11 cellular contexts compared by ENCODE assay signal in the genomic region with DNA sequence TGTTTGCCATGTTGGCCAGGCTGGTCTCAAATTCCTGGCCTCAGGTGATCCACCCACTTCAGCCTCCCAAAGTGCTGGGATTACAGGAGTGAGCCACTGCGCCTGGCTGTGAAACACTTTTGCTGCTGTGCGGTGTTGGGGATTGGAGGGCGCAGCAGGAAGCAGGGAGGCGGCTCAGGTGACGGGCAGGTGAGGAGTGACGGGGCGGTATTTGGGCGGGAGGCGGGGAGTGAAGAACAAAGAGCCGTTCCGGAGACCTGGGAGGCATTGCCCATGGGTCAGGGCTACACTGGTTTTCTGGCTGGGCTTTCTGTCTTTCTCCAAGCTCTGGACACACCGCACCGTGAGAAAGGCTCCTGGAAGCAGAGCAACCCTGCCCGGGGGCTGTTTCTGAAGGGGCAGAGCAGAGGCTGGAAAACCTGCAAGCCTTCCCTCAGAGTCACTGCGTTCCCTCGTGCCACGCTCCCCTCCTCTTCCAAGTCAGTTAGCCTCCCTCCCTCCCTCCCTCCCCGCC. TPM values are rescaled to one million over a fixed set of nuclear protein-coding genes. Genes with fewer than 3 reads are reported as not detected.
DNase-seq lines count a peak whose midpoint lies in the region; ATAC-seq, FAIRE-seq and TF ChIP-seq lines count a peak whose summit lies in the region.
"Had no signal": no experiment of that assay in that cellular context is flagged by ENCODE, and none has a peak within 500 bp of the region (broad histone marks: within the 10 kb centered on the region; RNA-seq: fewer than 3 reads in every experiment).

No MANE protein-coding gene starts in this region.

- peak overlapping the region; percentile 58 for H3K9ac ChIP-seq in keratinocyte (ENCODE audit: control insufficient read depth, extremely low read depth, insufficient read depth, low read length)

- H3K27ac Mint-ChIP-seq in activated naive CD4-positive, alpha-beta T cell treated with anti-CD3 and anti-CD28 coated beads, Interleukin-2, amount 50 U/mL, for 24 hours = no peak overlapping the region
- H3K27ac Mint-ChIP-seq: natural killer cell had no signal

- H2AFZ ChIP-seq in PC-9 = no peak overlapping the region; the same call in none of the 2 replicates
- peak overlapping the region; percentile 82 for H2AFZ ChIP-seq in keratinocyte (ENCODE audit: control insufficient read depth, low read length)
- H2AFZ ChIP-seq in OCI-LY7 (ENCODE audit: low read length) = no peak overlapping the region

- no peaks in the 10 kb centered on the region for H3K9me1 ChIP-seq in keratinocyte (ENCODE audit: control insufficient read depth, extremely low read depth, insufficient read depth, low read length)

- no TSS peak for BruUV-seq in PC-9 (replicated peaks; lab: Mats Ljungman, UMichigan)
- BruUV-seq in OCI-LY7 (replicated peaks; lab: Mats Ljungman, UMichigan) = no TSS peak

- no peaks in the 10 kb centered on the region for H3K36me3 Mint-ChIP-seq in activated naive CD4-positive, alpha-beta T cell treated with anti-CD3 and anti-CD28 coated beads, Interleukin-2, amount 50 U/mL, for 24 hours
- H3K36me3 Mint-ChIP-seq: natural killer cell had no signal

- CTCF ChIA-PET in PC-9 (lab: Charles Lee) (no interaction called here), OCI-LY7 (lab: Charles Lee; ENCODE audit: unreplicated experiment) (no interaction called here)

- no peaks in the 10 kb centered on the region for H3K27me3 ChIP-seq in PC-9 (ENCODE audit: insufficient read depth, low read depth)
- H3K27me3 ChIP-seq in keratinocyte (ENCODE audit: control insufficient read depth, extremely low read depth, insufficient read depth, low read length) = no peaks in the 10 kb centered on the region
- no peaks in the 10 kb centered on the region for H3K27me3 ChIP-seq in transverse colon

- TF ChIP-seq POLR2A in transverse colon (IDR thresholded peaks at IDR 0.05) = peak; percentile 53

- H3K4me1 ChIP-seq in PC-9 (replicated peaks; ENCODE audit: insufficient read depth) = peaks cover 48% of the 10 kb centered on the region
- H3K4me1 ChIP-seq in keratinocyte (ENCODE audit: control insufficient read depth, extremely low read depth, insufficient read depth, low read length) = peaks cover 36% of the 10 kb centered on the region
- peaks cover 3 to 33% (median 24%) of the 10 kb centered on the region in 4 donors for H3K4me1 ChIP-seq in transverse colon
- H3K4me1 ChIP-seq in OCI-LY7 (ENCODE audit: insufficient read depth, low read length, poor library complexity, severe bottlenecking) = no peaks in the 10 kb centered on the region

- H4K20me1 ChIP-seq in PC-9 (ENCODE audit: insufficient read depth) (no peaks in the 10 kb centered on the region), keratinocyte (ENCODE audit: control insufficient read depth, extremely low read depth, insufficient read depth, low read length) (peaks cover 4% of the 10 kb centered on the region), OCI-LY7 (ENCODE audit: insufficient read depth, low read length) (no peaks in the 10 kb centered on the region)

- no peaks in the 10 kb centered on the region for H3K79me2 ChIP-seq in PC-9 (ENCODE audit: low read depth)
- no peaks in the 10 kb centered on the region for H3K79me2 ChIP-seq in keratinocyte (ENCODE audit: control insufficient read depth, insufficient read depth, low read length)
- no peaks in the 10 kb centered on the region for H3K79me2 ChIP-seq in OCI-LY7 (ENCODE audit: insufficient read depth, low read depth, low read length)

- H3K4me3 ChIP-seq in PC-9 = no peak overlapping the region; the same call in 1 of the 2 replicates
- peak overlapping the region in 2 of 3 experiments; percentile 35 to 59 for H3K4me3 ChIP-seq in keratinocyte (ENCODE audit: control insufficient read depth in 2 of 3, extremely low read depth in 1 of 3, insufficient read depth in 2 of 3, low read depth in 1 of 3, low read length in 3 of 3)
- H3K4me3 ChIP-seq in transverse colon = peak overlapping the region in 2 of 4 donors; percentile 26 to 30
- H3K4me3 ChIP-seq in OCI-LY7 (ENCODE audit: low read depth, low read length, poor library complexity, severe bottlenecking) = no peak overlapping the region

- H3F3A ChIP-seq in PC-9 (ENCODE audit: insufficient read depth, low read depth) = peaks cover 44% of the 10 kb centered on the region

- dilution Hi-C loops in keratinocyte (cut with MboI; ENCODE audit: extremely low pct_ligation_motif_present, low sequenced_read_pairs) = no loop called here

- H3K36me3 ChIP-seq in PC-9 (ENCODE audit: low read depth) (no peaks in the 10 kb centered on the region), keratinocyte (ENCODE audit: control insufficient read depth in 2 of 2, extremely low read depth in 1 of 2, insufficient read depth in 2 of 2, low read length in 2 of 2) (no peaks in the 10 kb centered on the region), transverse colon (no peaks in the 10 kb centered on the region), OCI-LY7 (ENCODE audit: insufficient read depth, low read length) (no peaks in the 10 kb centered on the region)

- no peak for DNase-seq in activated naive CD4-positive, alpha-beta T cell (lab: John Stamatoyannopoulos, UW)
- peak; percentile 87 to 92 for DNase-seq in PC-9
- DNase-seq in keratinocyte (ENCODE audit: low read depth, low spot score) = no peak
- peak; percentile 83 for DNase-seq in transverse colon
- no peak for DNase-seq in EL
- DNase-seq in OCI-LY7 (ENCODE audit: low spot score) = no peak
- DNase-seq: natural killer cell had no signal

- no peak for TF ChIP-seq EP300 in transverse colon (IDR thresholded peaks at IDR 0.05; ENCODE audit: low read depth)

- TF ChIP-seq CTCF in PC-9 (conservative IDR thresholded peaks at IDR 0.05) = no peak
- TF ChIP-seq CTCF in keratinocyte (optimal IDR thresholded peaks at IDR 0.05 in 1 of 3, IDR thresholded peaks at IDR 0.05 in 1 of 3, conservative IDR thresholded peaks at IDR 0.05 in 1 of 3; ENCODE audit: extremely low read depth in 1 of 3, insufficient read depth in 2 of 3, low read length in 3 of 3) = no peak
- no peak for TF ChIP-seq CTCF in transverse colon (IDR thresholded peaks at IDR 0.05)
- TF ChIP-seq CTCF in OCI-LY7 (conservative IDR thresholded peaks at IDR 0.05; ENCODE audit: low read length) = no peak

- H3K4me1 Mint-ChIP-seq in activated naive CD4-positive, alpha-beta T cell treated with anti-CD3 and anti-CD28 coated beads, Interleukin-2, amount 50 U/mL, for 24 hours = peaks cover 11% of the 10 kb centered on the region
- H3K4me1 Mint-ChIP-seq: natural killer cell had no signal

- in situ Hi-C loops in transverse colon (cut with MboI; ENCODE audit: low pct_ligation_motif_present in 1 of 4, low pct_unique_long_range_greater_than_20kb in 1 of 4, low sequenced_read_pairs in 3 of 4) = no loop called here

- intact Hi-C loops in PC-9 (cut with micrococcal nuclease; ENCODE audit: unreplicated experiment) = loop anchor here (1.0 to 2.0 kb wide), 3 partner anchors 9 to 56 kb away; no protein-coding TSS in a partner anchor
- intact Hi-C loops in transverse colon (cut with DNase I; ENCODE audit: low total_unique reads) = no loop called here
- intact Hi-C loops in OCI-LY7 (cut with micrococcal nuclease; ENCODE audit: unreplicated experiment) = no loop called here

- peak; percentile 67 for FAIRE-seq in keratinocyte (lab: Jason Lieb, UNC)

- no peaks in the 10 kb centered on the region for H3K9me2 ChIP-seq in PC-9 (ENCODE audit: insufficient read depth)
- H3K9me2 ChIP-seq in OCI-LY7 (ENCODE audit: insufficient read depth, low read length) = no peaks in the 10 kb centered on the region

- no peaks in the 10 kb centered on the region for H3K9me3 Mint-ChIP-seq in activated naive CD4-positive, alpha-beta T cell treated with anti-CD3 and anti-CD28 coated beads, Interleukin-2, amount 50 U/mL, for 24 hours
- H3K9me3 Mint-ChIP-seq: natural killer cell had no signal

- no peak for ATAC-seq in HG03175 (IDR thresholded peaks at IDR 0.05; ENCODE audit: unreplicated experiment)
- ATAC-seq: natural killer cell had no signal

- POLR2A ChIA-PET in PC-9 (lab: Charles Lee; ENCODE audit: unreplicated experiment) = interaction anchor here (0.6 kb wide), 1 partner anchor 22 kb away, joined by 3 read pairs; the partner anchor contains the start of gene CRISPLD2
- POLR2A ChIA-PET in OCI-LY7 (lab: Charles Lee) = interaction anchor here (1.1 kb wide), 1 partner anchor 16 kb away, joined by 3 read pairs; no protein-coding TSS in a partner anchor

- H3K9me3 ChIP-seq in PC-9 (ENCODE audit: insufficient read depth, low read depth) = no peaks in the 10 kb centered on the region
- H3K9me3 ChIP-seq in keratinocyte (ENCODE audit: control insufficient read depth, low read depth, low read length) = no peaks in the 10 kb centered on the region
- no peaks in the 10 kb centered on the region for H3K9me3 ChIP-seq in transverse colon
- H3K9me3 ChIP-seq in OCI-LY7 (ENCODE audit: low read length) = no peaks in the 10 kb centered on the region

- WGBS in transverse colon (ENCODE audit: low coverage in 1 of 2), 2 donors = 33% methylated on average over 18 of the region's 18 CpGs; no CpG with 5 or more reads in 1 of the 2 donors

- H3K27ac ChIP-seq in PC-9 (peak overlapping the region; percentile 80), keratinocyte (ENCODE audit: control insufficient read depth, insufficient read depth, low read length) (no peak overlapping the region), transverse colon (peak overlapping the region; percentile 65 to 83 (median 74)), OCI-LY7 (ENCODE audit: low read depth, low read length, poor library complexity, severe bottlenecking) (no peak overlapping the region)
- H3K27ac ChIP-seq: epithelial cell of prostate had no signal

- peak overlapping the region; percentile 43 for H3K4me3 Mint-ChIP-seq in activated naive CD4-positive, alpha-beta T cell treated with anti-CD3 and anti-CD28 coated beads, Interleukin-2, amount 50 U/mL, for 24 hours
- H3K4me3 Mint-ChIP-seq: natural killer cell had no signal

- H3K27me3 Mint-ChIP-seq in activated naive CD4-positive, alpha-beta T cell treated with anti-CD3 and anti-CD28 coated beads, Interleukin-2, amount 50 U/mL, for 24 hours = peaks cover 9% of the 10 kb centered on the region

- peak overlapping the region; percentile 56 for H3K4me2 ChIP-seq in PC-9
- peak overlapping the region; percentile 86 for H3K4me2 ChIP-seq in keratinocyte (ENCODE audit: control insufficient read depth, extremely low read depth, insufficient read depth, low read depth, low read length)
- H3K4me2 ChIP-seq in OCI-LY7 (ENCODE audit: low read length) = no peak overlapping the region

RNA-seq across cellular contexts. Expression of gene CRISPLD2, which starts 22.1 kb away (rescaled TPM):
- total RNA-seq in PC-9 (2021) = 18.6 and 19.9 TPM in 2 replicates
- 1.2 to 2.0 TPM (median 1.3 TPM) in 3 replicates for polyA plus RNA-seq in keratinocyte
- 8.2 TPM for polyA plus RNA-seq in keratinocyte (2011; ENCODE audit: low read depth)
- 0.60 and 0.70 TPM in 2 replicates for polyA plus RNA-seq in keratinocyte (2011; cell fraction: cytosol; rRNA removed)
- 3.2 and 3.3 TPM in 2 replicates for polyA plus RNA-seq in keratinocyte (2011; cell fraction: nucleus; rRNA removed)
- 0.97 and 5.1 TPM in 2 replicates for polyA plus RNA-seq in keratinocyte (2012; ENCODE audit: low replicate concordance)
- 1.6 to 3.5 TPM (median 3.4 TPM) in 3 replicates for polyA minus RNA-seq in keratinocyte
- 0.96 TPM for polyA minus RNA-seq in keratinocyte (2011; cell fraction: cytosol; rRNA and poly(A)+ RNA removed)
- polyA minus RNA-seq in keratinocyte (2011; cell fraction: nucleus; rRNA and poly(A)+ RNA removed) = 6.3 TPM in 2 replicates
- 100 to 1,000 TPM in 1 of 4 donors, 10 to 100 TPM in 3; 53.4 to 326 (median 71.0) TPM for total RNA-seq in transverse colon
- total RNA-seq in OCI-LY7 (2014; rRNA removed; shearing (Covaris generic)) = 0.28 and 0.47 TPM in 2 replicates
- total RNA-seq in OCI-LY7 (2022) = 0.53 and 0.99 TPM in 2 replicates
- total RNA-seq: HT1080 had no signal

Comparison
In these comparisons a context has a peak if more than half of its experiments do, and no peak if none do; other contexts are left out.
1. DNase-seq: peak in PC-9 (2 of 2) and transverse colon (single experiment); none in activated naive CD4-positive, alpha-beta T cell (0 of 4), keratinocyte (single experiment), EL (single experiment) and OCI-LY7 (single experiment).
2. H3K27ac ChIP-seq: peak in PC-9 (single experiment) and transverse colon (4 of 4); none in keratinocyte (single experiment) and OCI-LY7 (single experiment).
3. H3K4me3 ChIP-seq: peak in keratinocyte (2 of 3); none in PC-9 (single experiment) and OCI-LY7 (single experiment).